Comparison of ENCODE assay signal across 11 cellular contexts in genomic region chr11:88544656-88545280, GRCh38.
DNase-seq lines count a peak whose midpoint lies in the region; ATAC-seq and TF ChIP-seq lines count a peak whose summit lies in the region.
"Had no signal": no experiment of that assay in that cellular context is flagged by ENCODE, and none has a peak within 500 bp of the region (broad histone marks: within the 10 kb centered on the region; RNA-seq: fewer than 3 reads in every experiment).

No MANE protein-coding gene starts in this region.

- no peak overlapping the region for H3K4me3 ChIP-seq in DOHH2 (ENCODE audit: low read length)
- no peak overlapping the region for H3K4me3 ChIP-seq in right atrium auricular region
- H3K4me3 ChIP-seq: heart left ventricle, pancreas had no signal

- no peak overlapping the region for H3K4me3 Mint-ChIP-seq in dendritic cell treated with granulocyte-macrophage colony-stimulating factor and Interleukin-4, amounts not matched to agents 40 ng/mL and 50 ng/mL, for 4 days
- no peak overlapping the region for H3K4me3 Mint-ChIP-seq in mesothelial cell of epicardium

- H3K4me1 Mint-ChIP-seq in dendritic cell treated with granulocyte-macrophage colony-stimulating factor and Interleukin-4, amounts not matched to agents 40 ng/mL and 50 ng/mL, for 4 days (ENCODE audit: low read depth): peaks cover 25% of the 10 kb centered on the region
- H3K4me1 Mint-ChIP-seq in mesothelial cell of epicardium: peaks cover 44% of the 10 kb centered on the region

- no peaks in the 10 kb centered on the region for H4K20me1 ChIP-seq in DOHH2 (ENCODE audit: control insufficient read depth, insufficient read depth, low read depth, low read length)

- H3K9me3 ChIP-seq in DOHH2 (ENCODE audit: control insufficient read depth, insufficient read depth, low read length) (no peaks in the 10 kb centered on the region), right atrium auricular region (no peaks in the 10 kb centered on the region)
- H3K9me3 ChIP-seq: heart left ventricle, pancreas had no signal

- H3K36me3 ChIP-seq in DOHH2 (ENCODE audit: control insufficient read depth, low read length) (no peaks in the 10 kb centered on the region), right atrium auricular region (no peaks in the 10 kb centered on the region)
- H3K36me3 ChIP-seq: heart left ventricle, pancreas had no signal

- no peaks in the 10 kb centered on the region for H3K9me3 Mint-ChIP-seq in dendritic cell treated with granulocyte-macrophage colony-stimulating factor and Interleukin-4, amounts not matched to agents 40 ng/mL and 50 ng/mL, for 4 days
- H3K9me3 Mint-ChIP-seq in mesothelial cell of epicardium: peaks cover 3% of the 10 kb centered on the region

- no peaks in the 10 kb centered on the region for H3K79me2 ChIP-seq in DOHH2 (ENCODE audit: control insufficient read depth, low read length)

- no peak overlapping the region for H3K27ac ChIP-seq in DOHH2 (ENCODE audit: low read depth, low read length)
- H3K27ac ChIP-seq in right atrium auricular region: no peak overlapping the region
- H3K27ac ChIP-seq: heart left ventricle, pancreas had no signal

- H3K4me1 ChIP-seq in DOHH2 (ENCODE audit: control insufficient read depth, low read length): no peaks in the 10 kb centered on the region
- no peaks in the 10 kb centered on the region for H3K4me1 ChIP-seq in right atrium auricular region
- H3K4me1 ChIP-seq: pancreas had no signal

- no peaks in the 10 kb centered on the region for H3F3A ChIP-seq in DOHH2 (ENCODE audit: control insufficient read depth, insufficient read depth)

- no peaks in the 10 kb centered on the region for H3K9me2 ChIP-seq in DOHH2 (replicated peaks; ENCODE audit: control insufficient read depth, low read length)

- peak; percentile 12 for TF ChIP-seq CTCF in DOHH2 (IDR thresholded peaks at IDR 0.05; ENCODE audit: low read depth, low read length, poor library complexity, severe bottlenecking)
- peak in 1 of 2 donors; percentile 2 for TF ChIP-seq CTCF in right atrium auricular region (IDR thresholded peaks at IDR 0.05)
- no peak for TF ChIP-seq CTCF in mesothelial cell of epicardium (IDR thresholded peaks at IDR 0.05; ENCODE audit: unreplicated experiment)

- DNase-seq in right atrium auricular region (ENCODE audit: low spot score) (no peak), mesothelial cell of epicardium (ENCODE audit: low spot score in 2 of 2, unreplicated experiment in 2 of 2) (no peak), COLO668 (lab: John Stamatoyannopoulos, UW; ENCODE audit: unreplicated experiment) (no peak)
- DNase-seq: NCI-H748 treated with DMSO at 0.1 percent for 48 hours had no signal

- H3K4me2 ChIP-seq in DOHH2 (ENCODE audit: low read length): no peak overlapping the region

- intact Hi-C loops in dendritic cell treated with granulocyte-macrophage colony-stimulating factor and Interleukin-4, amounts not matched to agents 40 ng/mL and 50 ng/mL, for 4 days (cut with micrococcal nuclease): loop anchor here (1.0 to 10.0 kb wide), 5 partner anchors 60 to 528 kb away; no protein-coding TSS in a partner anchor

- no peaks in the 10 kb centered on the region for H3K36me3 Mint-ChIP-seq in dendritic cell treated with granulocyte-macrophage colony-stimulating factor and Interleukin-4, amounts not matched to agents 40 ng/mL and 50 ng/mL, for 4 days (ENCODE audit: low read depth)
- no peaks in the 10 kb centered on the region for H3K36me3 Mint-ChIP-seq in mesothelial cell of epicardium

- ATAC-seq in GM21367 (IDR thresholded peaks at IDR 0.05; ENCODE audit: unreplicated experiment) (peak; percentile 11), HG03354 (IDR thresholded peaks at IDR 0.05; ENCODE audit: poor library complexity, severe bottlenecking, unreplicated experiment) (peak; percentile 11), HG02970 (IDR thresholded peaks at IDR 0.05; ENCODE audit: low FRiP score, unreplicated experiment) (no peak)

- H3K27me3 ChIP-seq in DOHH2 (ENCODE audit: control insufficient read depth, low read length) (no peaks in the 10 kb centered on the region), right atrium auricular region (no peaks in the 10 kb centered on the region)
- H3K27me3 ChIP-seq: heart left ventricle, pancreas had no signal

- peaks cover 2% of the 10 kb centered on the region for H3K27me3 Mint-ChIP-seq in dendritic cell treated with granulocyte-macrophage colony-stimulating factor and Interleukin-4, amounts not matched to agents 40 ng/mL and 50 ng/mL, for 4 days
- no peaks in the 10 kb centered on the region for H3K27me3 Mint-ChIP-seq in mesothelial cell of epicardium (ENCODE audit: low read depth)

- H3K27ac Mint-ChIP-seq in dendritic cell treated with granulocyte-macrophage colony-stimulating factor and Interleukin-4, amounts not matched to agents 40 ng/mL and 50 ng/mL, for 4 days: peak overlapping the region; percentile 82
- no peak overlapping the region for H3K27ac Mint-ChIP-seq in mesothelial cell of epicardium
